ENCODE assay signal across 17 cellular contexts in the genomic region with DNA sequence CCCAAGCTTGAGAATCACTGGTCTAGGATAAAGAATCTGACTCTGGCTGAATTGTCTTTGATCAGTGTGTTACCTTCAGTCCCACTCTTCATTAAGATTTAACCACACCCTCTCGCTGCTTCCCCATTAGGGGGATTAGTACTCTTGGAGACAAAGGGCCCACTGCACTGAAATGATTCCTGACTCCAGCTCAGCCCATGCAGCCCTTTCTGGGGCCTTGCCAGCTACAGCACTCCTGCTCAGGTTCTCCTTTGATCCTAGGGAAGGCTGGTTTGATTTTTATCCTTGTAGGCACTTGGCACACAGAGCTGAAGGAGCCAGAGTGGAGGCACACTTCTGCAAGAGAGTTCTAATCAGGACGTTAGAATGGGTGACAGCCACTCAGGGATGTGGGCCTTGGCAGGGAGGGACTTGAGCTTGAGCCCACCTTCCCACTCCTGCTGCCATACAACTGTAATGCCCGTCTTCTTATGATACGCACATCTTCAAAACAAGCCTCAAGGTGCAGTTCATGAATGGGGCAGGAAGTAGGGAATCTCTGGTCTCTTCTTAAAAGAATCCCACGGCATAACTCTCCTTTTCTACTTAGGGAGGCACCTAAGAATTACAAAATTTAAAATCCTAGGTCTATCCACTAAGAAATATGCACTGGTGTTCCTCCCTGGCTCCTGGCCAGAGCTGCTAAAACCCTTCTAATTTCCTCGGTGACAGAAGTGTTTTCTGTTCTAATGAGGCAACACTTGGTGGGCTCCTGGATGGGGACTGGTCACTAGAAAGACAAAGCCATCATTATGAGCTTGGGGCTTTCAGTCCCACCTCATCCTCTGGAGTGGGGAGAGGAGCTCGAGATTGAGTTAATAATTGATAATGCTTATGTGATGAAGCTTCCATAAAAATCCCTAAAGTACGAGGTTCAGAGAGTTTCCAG. TPM values are rescaled to one million over a fixed set of nuclear protein-coding genes. Genes with fewer than 3 reads are reported as not detected.
DNase-seq lines count a peak whose midpoint lies in the region; ATAC-seq and TF ChIP-seq lines count a peak whose summit lies in the region.
"Had no signal": no experiment of that assay in that cellular context is flagged by ENCODE, and none has a peak within 500 bp of the region (broad histone marks: within the 10 kb centered on the region; RNA-seq: fewer than 3 reads in every experiment).

No MANE protein-coding gene starts in this region.

- H3K4me1 Mint-ChIP-seq in T-helper 1 cell treated with Interleukin-12 subunit alpha and Interleukin-12 subunit beta and Interleukin-4 antibody, amounts not matched to agents 30 μg/mL and 1 μg/mL, for 36 hours (ENCODE audit: low read depth) = peaks cover 38% of the 10 kb centered on the region
- H3K4me1 Mint-ChIP-seq in activated T-helper 2 cell treated with anti-CD3 and anti-CD28 coated beads, Interferon-gamma antibody, Interleukin-2, Interleukin-4, amounts not matched to agents 10 μg/mL and 5 μg/mL and 100 μg/mL, durations not matched to agents 14 hours and 24 hours and 36 hours (ENCODE audit: low read depth) = peaks cover 41% of the 10 kb centered on the region
- H3K4me1 Mint-ChIP-seq in natural killer cell (peaks cover 43 to 47% of the 10 kb centered on the region in 2 donors), glutamatergic neuron (ENCODE audit: low read depth, unreplicated experiment) (no peaks in the 10 kb centered on the region)

- intact Hi-C loops in activated T-helper 2 cell treated with anti-CD3 and anti-CD28 coated beads, Interferon-gamma antibody, Interleukin-2, Interleukin-4, amounts not matched to agents 10 μg/mL and 5 μg/mL and 100 μg/mL, durations not matched to agents 14 hours and 24 hours and 36 hours (cut with micrococcal nuclease) = loop anchor here (2.0 to 10.0 kb wide), 2 partner anchors 81 to 107 kb away; no protein-coding TSS in a partner anchor
- intact Hi-C loops in natural killer cell (cut with micrococcal nuclease) = loop anchor here (5.0 to 10.0 kb wide), 3 partner anchors 75 to 237 kb away; a partner anchor contains a TSS
- intact Hi-C loops in sigmoid colon (cut with DNase I) = no loop called here

- no peaks in the 10 kb centered on the region for H3K4me1 ChIP-seq in sigmoid colon
- H3K4me1 ChIP-seq: testis had no signal

- H3K27ac Mint-ChIP-seq in T-helper 1 cell treated with Interleukin-12 subunit alpha and Interleukin-12 subunit beta and Interleukin-4 antibody, amounts not matched to agents 30 μg/mL and 1 μg/mL, for 36 hours = peak overlapping the region; percentile 23
- peak overlapping the region; percentile 14 for H3K27ac Mint-ChIP-seq in activated T-helper 2 cell treated with anti-CD3 and anti-CD28 coated beads, Interferon-gamma antibody, Interleukin-2, Interleukin-4, amounts not matched to agents 10 μg/mL and 5 μg/mL and 100 μg/mL, durations not matched to agents 14 hours and 24 hours and 36 hours
- peak overlapping the region; percentile 76 to 97 for H3K27ac Mint-ChIP-seq in natural killer cell
- no peak overlapping the region for H3K27ac Mint-ChIP-seq in glutamatergic neuron (ENCODE audit: unreplicated experiment)

- H3K4me3 Mint-ChIP-seq in T-helper 1 cell treated with Interleukin-12 subunit alpha and Interleukin-12 subunit beta and Interleukin-4 antibody, amounts not matched to agents 30 μg/mL and 1 μg/mL, for 36 hours = peak overlapping the region; percentile 14
- peak overlapping the region; percentile 56 for H3K4me3 Mint-ChIP-seq in activated T-helper 2 cell treated with anti-CD3 and anti-CD28 coated beads, Interferon-gamma antibody, Interleukin-2, Interleukin-4, amounts not matched to agents 10 μg/mL and 5 μg/mL and 100 μg/mL, durations not matched to agents 14 hours and 24 hours and 36 hours (ENCODE audit: low read depth)
- H3K4me3 Mint-ChIP-seq in natural killer cell = peak overlapping the region; percentile 53
- H3K4me3 Mint-ChIP-seq in glutamatergic neuron (ENCODE audit: unreplicated experiment) = no peak overlapping the region
- H3K4me3 Mint-ChIP-seq: brain had no signal

- DNase-seq in T-helper 1 cell = no peak
- DNase-seq in D341Med (ENCODE audit: low spot score) = peak; percentile 61
- DNase-seq in activated T-helper 2 cell treated with anti-CD3 and anti-CD28 coated beads, Interferon-gamma antibody, Interleukin-2, Interleukin-4, amounts not matched to agents 10 μg/mL and 5 μg/mL and 100 μg/mL, durations not matched to agents 14 hours and 24 hours and 36 hours (ENCODE audit: low spot score) = no peak
- no peak for DNase-seq in natural killer cell
- no peak for DNase-seq in NOMO-1 treated with DMSO at 0.1 percent for 48 hours (lab: John Stamatoyannopoulos, UW; ENCODE audit: unreplicated experiment)
- no peak for DNase-seq in sigmoid colon
- no peak for DNase-seq in glutamatergic neuron
- DNase-seq: effector CD4-positive, alpha-beta T cell; Kasumi-1; left ventricle myocardium superior; NCI-H510A; PC-9; testis; WERI-Rb-1 had no signal

- H3K9me3 ChIP-seq in sigmoid colon = no peaks in the 10 kb centered on the region
- H3K9me3 ChIP-seq: testis had no signal

- no peak overlapping the region for H3K27ac ChIP-seq in sigmoid colon
- H3K27ac ChIP-seq: PC-9, testis, WERI-Rb-1 had no signal

- H3K9me3 Mint-ChIP-seq in T-helper 1 cell treated with Interleukin-12 subunit alpha and Interleukin-12 subunit beta and Interleukin-4 antibody, amounts not matched to agents 30 μg/mL and 1 μg/mL, for 36 hours = no peaks in the 10 kb centered on the region
- H3K9me3 Mint-ChIP-seq in activated T-helper 2 cell treated with anti-CD3 and anti-CD28 coated beads, Interferon-gamma antibody, Interleukin-2, Interleukin-4, amounts not matched to agents 10 μg/mL and 5 μg/mL and 100 μg/mL, durations not matched to agents 14 hours and 24 hours and 36 hours = no peaks in the 10 kb centered on the region
- H3K9me3 Mint-ChIP-seq in natural killer cell (no peaks in the 10 kb centered on the region), glutamatergic neuron (ENCODE audit: unreplicated experiment) (no peaks in the 10 kb centered on the region)
- H3K9me3 Mint-ChIP-seq: brain had no signal

- H3K27me3 Mint-ChIP-seq in T-helper 1 cell treated with Interleukin-12 subunit alpha and Interleukin-12 subunit beta and Interleukin-4 antibody, amounts not matched to agents 30 μg/mL and 1 μg/mL, for 36 hours (ENCODE audit: low read depth) = no peaks in the 10 kb centered on the region
- no peaks in the 10 kb centered on the region for H3K27me3 Mint-ChIP-seq in activated T-helper 2 cell treated with anti-CD3 and anti-CD28 coated beads, Interferon-gamma antibody, Interleukin-2, Interleukin-4, amounts not matched to agents 10 μg/mL and 5 μg/mL and 100 μg/mL, durations not matched to agents 14 hours and 24 hours and 36 hours (ENCODE audit: low read depth)
- no peaks in the 10 kb centered on the region for H3K27me3 Mint-ChIP-seq in natural killer cell (ENCODE audit: low read depth in 2 of 2)
- no peaks in the 10 kb centered on the region for H3K27me3 Mint-ChIP-seq in glutamatergic neuron (ENCODE audit: unreplicated experiment)
- H3K27me3 Mint-ChIP-seq: brain had no signal

- 46 to 76% methylated on average over 8 of the region's 8 CpGs for WGBS in sigmoid colon, 2 donors

- H3K27me3 ChIP-seq in sigmoid colon = no peaks in the 10 kb centered on the region
- H3K27me3 ChIP-seq: testis had no signal

- no peak for TF ChIP-seq CTCF in natural killer cell (IDR thresholded peaks at IDR 0.05)
- no peak for TF ChIP-seq CTCF in sigmoid colon (IDR thresholded peaks at IDR 0.05)
- no peak for TF ChIP-seq CTCF in glutamatergic neuron (IDR thresholded peaks at IDR 0.05; ENCODE audit: partially characterized antibody, unreplicated experiment)

- H3K36me3 Mint-ChIP-seq in T-helper 1 cell treated with Interleukin-12 subunit alpha and Interleukin-12 subunit beta and Interleukin-4 antibody, amounts not matched to agents 30 μg/mL and 1 μg/mL, for 36 hours (ENCODE audit: low read depth) = peaks cover 16% of the 10 kb centered on the region
- peaks cover 31% of the 10 kb centered on the region for H3K36me3 Mint-ChIP-seq in activated T-helper 2 cell treated with anti-CD3 and anti-CD28 coated beads, Interferon-gamma antibody, Interleukin-2, Interleukin-4, amounts not matched to agents 10 μg/mL and 5 μg/mL and 100 μg/mL, durations not matched to agents 14 hours and 24 hours and 36 hours (ENCODE audit: low read depth)
- peaks cover 5% of the 10 kb centered on the region for H3K36me3 Mint-ChIP-seq in natural killer cell
- H3K36me3 Mint-ChIP-seq in glutamatergic neuron (ENCODE audit: unreplicated experiment) = no peaks in the 10 kb centered on the region

- peaks cover 0 to 16% (median 9%) of the 10 kb centered on the region in 4 donors for H3K36me3 ChIP-seq in sigmoid colon

- TF ChIP-seq EP300 in sigmoid colon (IDR thresholded peaks at IDR 0.05) = no peak

- no peak overlapping the region for H3K4me3 ChIP-seq in sigmoid colon
- H3K4me3 ChIP-seq: PC-9, testis had no signal

- ATAC-seq in natural killer cell = no peak
- ATAC-seq: left ventricle myocardium superior, SK-N-SH treated with all-trans-retinoic acid at 6 μM for 48 hours had no signal

- TF ChIP-seq POLR2A in sigmoid colon (IDR thresholded peaks at IDR 0.05) = no peak

RNA-seq across cellular contexts. Expression of a gene that starts 1.5 kb away (rescaled TPM):
- 54.9 and 56.5 TPM in 2 replicates for total RNA-seq in activated T-helper 2 cell treated with anti-CD3 and anti-CD28 coated beads, Interferon-gamma antibody, Interleukin-2, Interleukin-4, amounts not matched to agents 10 μg/mL and 5 μg/mL and 100 μg/mL, durations not matched to agents 14 hours and 24 hours and 36 hours
- 100 to 1,000 TPM in 1 of 3 donors, 10 to 100 TPM in 2; 77.0 to 116 (median 90.3) TPM for total RNA-seq in natural killer cell
- under 1 TPM in 2 of 4 donors, not detected in 2; 0.54 to 0.55 TPM for total RNA-seq in sigmoid colon
- 1 to 10 TPM in 1 of 3 donors, under 1 TPM in 1, not detected in 1; 0.46 to 3.4 TPM for polyA plus RNA-seq in sigmoid colon
- total RNA-seq in glutamatergic neuron (ENCODE audit: unreplicated experiment) = not detected
- total RNA-seq: PC-9 had no signal

RNA-seq across cellular contexts. Expression of a gene that starts 41.9 kb away (rescaled TPM):
- 94.5 and 99.0 TPM in 2 replicates for total RNA-seq in activated T-helper 2 cell treated with anti-CD3 and anti-CD28 coated beads, Interferon-gamma antibody, Interleukin-2, Interleukin-4, amounts not matched to agents 10 μg/mL and 5 μg/mL and 100 μg/mL, durations not matched to agents 14 hours and 24 hours and 36 hours
- total RNA-seq in natural killer cell (100 to 1,000 TPM; 158 to 265 (median 247) TPM), sigmoid colon (10 to 100 TPM; 58.7 to 85.1 (median 75.7) TPM), glutamatergic neuron (ENCODE audit: unreplicated experiment) (48.9 TPM)
- polyA plus RNA-seq in sigmoid colon = 100 to 1,000 TPM; 106 to 169 (median 148) TPM

Comparison
In these comparisons a context has a peak if more than half of its experiments do, and no peak if none do; other contexts are left out.
1. RNA of a gene that starts 1.5 kb away (total RNA-seq): 77.0 to 116 TPM in natural killer cell and 54.9 to 56.5 TPM in activated T-helper 2 cell treated with anti-CD3 and anti-CD28 coated beads, Interferon-gamma antibody, Interleukin-2, Interleukin-4, amounts not matched to agents 10 μg/mL and 5 μg/mL and 100 μg/mL, durations not matched to agents 14 hours and 24 hours and 36 hours; 0.54 to 0.55 TPM in sigmoid colon and not detected in glutamatergic neuron (single experiment); every median in the first group is over 10 times any median in the second.